In genomic region chr13:76884167-76884566, GRCh38 we compare ENCODE assay signal across 8 cellular contexts. TPM values are rescaled to one million over a fixed set of nuclear protein-coding genes. Genes with fewer than 3 reads are reported as not detected.
A peak's percentile ranks its signal among the peaks of the same experiment; 100 is the strongest.
DNase-seq lines count a peak whose midpoint lies in the region; ATAC-seq and TF ChIP-seq lines count a peak whose summit lies in the region.

No MANE protein-coding gene starts in this region.

- peak in 1 of 3 donors; percentile 26 for DNase-seq in CD4-positive, CD25-positive, alpha-beta regulatory T cell
- DNase-seq in HEK293T (ENCODE audit: extremely low spot score): peak; percentile 82
- no peak for DNase-seq in T-helper 2 cell treated with Interferon-gamma antibody and Interleukin-4, amounts not matched to agents 5 μg/mL and 100 μg/mL, for 36 hours (ENCODE audit: low spot score)
- DNase-seq in fibroblast of peridontal ligament (ENCODE audit: extremely low read depth): peak; percentile 73
- peak; percentile 49 for DNase-seq in neural progenitor cell (ENCODE audit: low spot score)
- DNase-seq in NCI-H2196 treated with DMSO at 0.1 percent for 48 hours (lab: John Stamatoyannopoulos, UW; ENCODE audit: unreplicated experiment): no peak

- peaks cover 0 to 5% (median 0%) of the 10 kb centered on the region in 7 donors for H3K9me3 Mint-ChIP-seq in CD4-positive, CD25-positive, alpha-beta regulatory T cell
- H3K9me3 Mint-ChIP-seq in T-helper 2 cell treated with Interferon-gamma antibody and Interleukin-4, amounts not matched to agents 5 μg/mL and 100 μg/mL, for 36 hours: no peaks in the 10 kb centered on the region
- H3K9me3 Mint-ChIP-seq in neural progenitor cell: no peaks in the 10 kb centered on the region

- H3K4me1 Mint-ChIP-seq in CD4-positive, CD25-positive, alpha-beta regulatory T cell: peaks cover 13 to 44% (median 30%) of the 10 kb centered on the region in 4 donors
- H3K4me1 Mint-ChIP-seq in T-helper 2 cell treated with Interferon-gamma antibody and Interleukin-4, amounts not matched to agents 5 μg/mL and 100 μg/mL, for 36 hours (ENCODE audit: low read depth): peaks cover 37% of the 10 kb centered on the region
- H3K4me1 Mint-ChIP-seq in neural progenitor cell: peaks cover 18% of the 10 kb centered on the region

- no peak overlapping the region for H3K27ac Mint-ChIP-seq in CD4-positive, CD25-positive, alpha-beta regulatory T cell
- peak overlapping the region; percentile 88 for H3K27ac Mint-ChIP-seq in T-helper 2 cell treated with Interferon-gamma antibody and Interleukin-4, amounts not matched to agents 5 μg/mL and 100 μg/mL, for 36 hours
- no peak overlapping the region for H3K27ac Mint-ChIP-seq in neural progenitor cell

- no peaks in the 10 kb centered on the region for H3K79me2 ChIP-seq in neural progenitor cell (ENCODE audit: low read depth)

- H3K4me3 Mint-ChIP-seq in CD4-positive, CD25-positive, alpha-beta regulatory T cell: peak overlapping the region; percentile 89 to 95 (median 90)
- peak overlapping the region; percentile 93 for H3K4me3 Mint-ChIP-seq in T-helper 2 cell treated with Interferon-gamma antibody and Interleukin-4, amounts not matched to agents 5 μg/mL and 100 μg/mL, for 36 hours
- H3K4me3 Mint-ChIP-seq in neural progenitor cell: peak overlapping the region; percentile 91

- H3K9me3 ChIP-seq in CD4-positive, CD25-positive, alpha-beta regulatory T cell (ENCODE audit: control insufficient read depth in 2 of 2, low read length in 2 of 2): no peaks in the 10 kb centered on the region
- H3K9me3 ChIP-seq in neural progenitor cell (ENCODE audit: low read depth): no peaks in the 10 kb centered on the region

- ATAC-seq in CD4-positive, CD25-positive, alpha-beta regulatory T cell (ENCODE audit: low read depth in 2 of 2): no peak
- no peak for ATAC-seq in HG02938 (IDR thresholded peaks at IDR 0.05; ENCODE audit: unreplicated experiment)
- ATAC-seq in HG02884 (IDR thresholded peaks at IDR 0.05; ENCODE audit: unreplicated experiment): no peak

- CTCF ChIA-PET in HEK293T (lab: Yijun Ruan, JAX): interaction anchor here (0.5 to 3.4 kb wide), 26 partner anchors 10 to 1349 kb away, joined by 3 to 20 read pairs (median 4); no protein-coding TSS in a partner anchor

- H3K4me3 ChIP-seq in CD4-positive, CD25-positive, alpha-beta regulatory T cell (ENCODE audit: low read depth, low read length): no peak overlapping the region
- H3K4me3 ChIP-seq in neural progenitor cell: no peak overlapping the region

- POLR2A ChIA-PET in HEK293T (lab: Yijun Ruan, JAX): interaction anchor here (0.8 to 3.0 kb wide), 6 partner anchors 10 to 216 kb away, joined by 3 to 20 read pairs (median 3); no protein-coding TSS in a partner anchor

- H3K36me3 Mint-ChIP-seq in CD4-positive, CD25-positive, alpha-beta regulatory T cell: no peaks in the 10 kb centered on the region
- H3K36me3 Mint-ChIP-seq in T-helper 2 cell treated with Interferon-gamma antibody and Interleukin-4, amounts not matched to agents 5 μg/mL and 100 μg/mL, for 36 hours (ENCODE audit: low read depth): peaks cover 9% of the 10 kb centered on the region
- H3K36me3 Mint-ChIP-seq in neural progenitor cell: no peaks in the 10 kb centered on the region

- TF ChIP-seq CTCF in neural progenitor cell (IDR thresholded peaks at IDR 0.05): peak; percentile 45

- H3F3A ChIP-seq in neural progenitor cell (ENCODE audit: low read depth): peaks cover 25% of the 10 kb centered on the region

- no peak overlapping the region for H3K9ac ChIP-seq in neural progenitor cell

- no peak overlapping the region for H3K27ac ChIP-seq in CD4-positive, CD25-positive, alpha-beta regulatory T cell (ENCODE audit: insufficient read depth, low read length, poor library complexity, severe bottlenecking)
- no peak overlapping the region for H3K27ac ChIP-seq in neural progenitor cell

- no peak overlapping the region for H3K4me2 ChIP-seq in neural progenitor cell

- H3K36me3 ChIP-seq in CD4-positive, CD25-positive, alpha-beta regulatory T cell (ENCODE audit: control insufficient read depth, insufficient read depth, low read length): no peaks in the 10 kb centered on the region
- H3K36me3 ChIP-seq in neural progenitor cell: no peaks in the 10 kb centered on the region

- peaks cover 5% of the 10 kb centered on the region for H3K27me3 ChIP-seq in CD4-positive, CD25-positive, alpha-beta regulatory T cell (ENCODE audit: control insufficient read depth, insufficient read depth, low read length)
- H3K27me3 ChIP-seq in neural progenitor cell: peaks cover 60% of the 10 kb centered on the region

- peaks cover 28% of the 10 kb centered on the region for H3K4me1 ChIP-seq in CD4-positive, CD25-positive, alpha-beta regulatory T cell (ENCODE audit: control insufficient read depth, insufficient read depth, low read length, poor library complexity, severe bottlenecking)
- H3K4me1 ChIP-seq in neural progenitor cell: peaks cover 14% of the 10 kb centered on the region

- no peak overlapping the region for H2AFZ ChIP-seq in neural progenitor cell (replicated peaks)

- peaks cover 6% of the 10 kb centered on the region for H3K27me3 Mint-ChIP-seq in CD4-positive, CD25-positive, alpha-beta regulatory T cell
- peaks cover 16% of the 10 kb centered on the region for H3K27me3 Mint-ChIP-seq in T-helper 2 cell treated with Interferon-gamma antibody and Interleukin-4, amounts not matched to agents 5 μg/mL and 100 μg/mL, for 36 hours (ENCODE audit: low read depth)
- H3K27me3 Mint-ChIP-seq in neural progenitor cell (ENCODE audit: insufficient read depth, low read depth): peaks cover 20% of the 10 kb centered on the region

- H4K20me1 ChIP-seq in neural progenitor cell (ENCODE audit: low read depth): peaks cover 4% of the 10 kb centered on the region

TF ChIP-seq in HEK293T, 16 proteins besides CTCF, POLR2A, EP300 and RAD21:
- peak; percentile 40; the same call in 1 of the 2 replicates for TF ChIP-seq FOXM1 (IDR thresholded peaks at IDR 0.05; ENCODE audit: borderline replicate concordance)
- TF ChIP-seq LEF1 (IDR thresholded peaks at IDR 0.05; ENCODE audit: borderline replicate concordance): no peak
- TF ChIP-seq L3MBTL2 (conservative IDR thresholded peaks at IDR 0.05): no peak
- TF ChIP-seq SP1 (IDR thresholded peaks at IDR 0.05): no peak
- no peak for TF ChIP-seq NFRKB (IDR thresholded peaks at IDR 0.05)
- no peak for TF ChIP-seq FOXA1 (IDR thresholded peaks at IDR 0.05)
- no peak for TF ChIP-seq SUZ12 (IDR thresholded peaks at IDR 0.05)

RNA-seq across cellular contexts. Expression of gene KCTD12, which starts 2.0 kb away (rescaled TPM):
- total RNA-seq in CD4-positive, CD25-positive, alpha-beta regulatory T cell: 2.8 TPM
- polyA plus RNA-seq in CD4-positive, CD25-positive, alpha-beta regulatory T cell: under 1 TPM; 0.19 to 0.33 (median 0.24) TPM
- 1.9 TPM in 2 replicates for total RNA-seq in neural progenitor cell (ENCODE audit: low replicate concordance)

Comparison
In these comparisons a context has a peak if more than half of its experiments do, and no peak if none do; other contexts are left out.
1. DNase-seq: peak in HEK293T (single experiment), fibroblast of peridontal ligament (single experiment) and neural progenitor cell (single experiment); none in T-helper 2 cell treated with Interferon-gamma antibody and Interleukin-4, amounts not matched to agents 5 μg/mL and 100 μg/mL, for 36 hours (single experiment) and NCI-H2196 treated with DMSO at 0.1 percent for 48 hours (single experiment).
2. Peak in every context shown above with its lines, with median percentiles within 50 percentile points of each other: H3K4me3 Mint-ChIP-seq.